11 cellular contexts compared by ENCODE assay signal in genomic region chr4:94410678-94411206, GRCh38. TPM values are rescaled to one million over a fixed set of nuclear protein-coding genes. Genes with fewer than 3 reads are reported as not detected.
A peak's percentile ranks its signal among the peaks of the same experiment; 100 is the strongest.
DNase-seq lines count a peak whose midpoint lies in the region; ATAC-seq and TF ChIP-seq lines count a peak whose summit lies in the region.
"Had no signal": no experiment of that assay in that cellular context is flagged by ENCODE, and none has a peak within 500 bp of the region (broad histone marks: within the 10 kb centered on the region; RNA-seq: fewer than 3 reads in every experiment).

No MANE protein-coding gene starts in this region.

- intact Hi-C loops in posterior vena cava (cut with DNase I): loop anchor here (5.0 to 10.0 kb wide), 2 partner anchors 37 to 896 kb away; no protein-coding TSS in a partner anchor

- H3K4me3 ChIP-seq in fibroblast of villous mesenchyme (ENCODE audit: low read depth, low read length): no peak overlapping the region

- DNase-seq in DMS 273 (lab: John Stamatoyannopoulos, UW; ENCODE audit: unreplicated experiment): peak; percentile 75
- DNase-seq in RPMI7951 (ENCODE audit: low read depth): peak; percentile 77
- DNase-seq in fibroblast of villous mesenchyme (ENCODE audit: low read depth): peak; percentile 98
- DNase-seq in posterior vena cava (ENCODE audit: low spot score): peak; percentile 92
- DNase-seq in NCI-H2029 treated with DMSO at 0.1 percent for 48 hours (lab: John Stamatoyannopoulos, UW): no peak
- DNase-seq in NCI-H69 (lab: John Stamatoyannopoulos, UW): no peak
- DNase-seq: activated effector memory CD4-positive, alpha-beta T cell treated with Interleukin-2 at 50 U/mL for 16 hours; NCI-H748 treated with DMSO at 0.1 percent for 48 hours; T-helper 17 cell had no signal

- ATAC-seq in GM19351 (IDR thresholded peaks at IDR 0.05; ENCODE audit: unreplicated experiment): no peak
- ATAC-seq in HG02884 (IDR thresholded peaks at IDR 0.05; ENCODE audit: unreplicated experiment): no peak
- ATAC-seq: T-helper 17 cell had no signal

- no peak for TF ChIP-seq CTCF in fibroblast of villous mesenchyme (IDR thresholded peaks at IDR 0.05; ENCODE audit: insufficient read depth, low read depth, low read length)

RNA-seq across cellular contexts. Expression of gene PDLIM5, which starts 41.0 kb away (rescaled TPM):
- 44.6 and 55.9 TPM in 2 replicates for total RNA-seq in RPMI7951 (2014; rRNA removed; shearing (Covaris generic))
- total RNA-seq in fibroblast of villous mesenchyme: 259 and 370 TPM in 2 replicates
- 100 to 1,000 TPM; 418 to 594 TPM for total RNA-seq in posterior vena cava

Comparison
In these comparisons a context has a peak if more than half of its experiments do, and no peak if none do; other contexts are left out.
1. DNase-seq: peak in DMS 273 (single experiment), RPMI7951 (single experiment), fibroblast of villous mesenchyme (single experiment) and posterior vena cava (single experiment); none in NCI-H2029 treated with DMSO at 0.1 percent for 48 hours (single experiment) and NCI-H69 (single experiment).